Comparison of ENCODE assay signal across 1 cellular context in the genomic region with DNA sequence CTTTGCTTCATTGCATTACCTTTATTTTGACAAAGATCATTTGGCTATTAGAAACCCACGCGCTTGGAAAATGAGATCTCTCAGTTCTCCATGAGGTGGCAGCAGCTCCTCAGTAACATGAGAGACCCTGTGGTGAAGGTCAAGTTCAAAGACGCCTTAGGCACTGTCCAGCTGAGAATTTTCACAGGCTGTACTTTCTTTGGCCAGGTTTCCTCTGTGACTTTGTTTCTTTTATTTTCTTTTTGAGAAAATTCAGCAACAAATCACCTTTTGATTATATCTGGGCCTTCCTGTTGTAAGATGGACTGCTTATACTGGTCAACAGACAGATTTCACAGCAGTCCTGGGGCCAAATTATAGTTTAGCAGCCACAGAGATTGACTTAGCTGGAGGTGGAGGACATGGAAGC.
TF ChIP-seq lines count a peak whose summit lies in the region.

No MANE protein-coding gene starts in this region.

TF ChIP-seq in GM12878, 131 proteins besides CTCF, POLR2A, EP300 and RAD21 (continued from another document):
- TF ChIP-seq, protein P1, sequence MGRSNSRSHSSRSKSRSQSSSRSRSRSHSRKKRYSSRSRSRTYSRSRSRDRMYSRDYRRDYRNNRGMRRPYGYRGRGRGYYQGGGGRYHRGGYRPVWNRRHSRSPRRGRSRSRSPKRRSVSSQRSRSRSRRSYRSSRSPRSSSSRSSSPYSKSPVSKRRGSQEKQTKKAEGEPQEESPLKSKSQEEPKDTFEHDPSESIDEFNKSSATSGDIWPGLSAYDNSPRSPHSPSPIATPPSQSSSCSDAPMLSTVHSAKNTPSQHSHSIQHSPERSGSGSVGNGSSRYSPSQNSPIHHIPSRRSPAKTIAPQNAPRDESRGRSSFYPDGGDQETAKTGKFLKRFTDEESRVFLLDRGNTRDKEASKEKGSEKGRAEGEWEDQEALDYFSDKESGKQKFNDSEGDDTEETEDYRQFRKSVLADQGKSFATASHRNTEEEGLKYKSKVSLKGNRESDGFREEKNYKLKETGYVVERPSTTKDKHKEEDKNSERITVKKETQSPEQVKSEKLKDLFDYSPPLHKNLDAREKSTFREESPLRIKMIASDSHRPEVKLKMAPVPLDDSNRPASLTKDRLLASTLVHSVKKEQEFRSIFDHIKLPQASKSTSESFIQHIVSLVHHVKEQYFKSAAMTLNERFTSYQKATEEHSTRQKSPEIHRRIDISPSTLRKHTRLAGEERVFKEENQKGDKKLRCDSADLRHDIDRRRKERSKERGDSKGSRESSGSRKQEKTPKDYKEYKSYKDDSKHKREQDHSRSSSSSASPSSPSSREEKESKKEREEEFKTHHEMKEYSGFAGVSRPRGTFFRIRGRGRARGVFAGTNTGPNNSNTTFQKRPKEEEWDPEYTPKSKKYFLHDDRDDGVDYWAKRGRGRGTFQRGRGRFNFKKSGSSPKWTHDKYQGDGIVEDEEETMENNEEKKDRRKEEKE (IDR thresholded peaks at IDR 0.05), result no peak
- TF ChIP-seq SMC3 (IDR thresholded peaks at IDR 0.05; ENCODE audit: borderline replicate concordance, low read length), result peak; percentile 64; the same call in 1 of the 2 replicates
- TF ChIP-seq RUNX3 (IDR thresholded peaks at IDR 0.05; ENCODE audit: low read length), result peak; percentile 41; the same call in 1 of the 2 replicates
- no peak for TF ChIP-seq HDGF (IDR thresholded peaks at IDR 0.05)
